In genomic region chr3:24513463-24513862, GRCh38 we compare ENCODE assay signal across 27 cellular contexts.
"Had no signal": no experiment of that assay in that cellular context is flagged by ENCODE, and none has a peak within 500 bp of the region (broad histone marks: within the 10 kb centered on the region; RNA-seq: fewer than 3 reads in every experiment).

No MANE protein-coding gene starts in this region.

- ATAC-seq: activated CD4-positive, alpha-beta T cell treated with anti-CD3 and anti-CD28 coated beads for 36 hours; activated naive CD8-positive, alpha-beta T cell treated with anti-CD3 and anti-CD28 coated beads, Interleukin-2, amount 50 U/mL, for 24 hours; activated T-cell treated with anti-CD3 and anti-CD28 coated beads, Interleukin-2, amount 50 U/mL, for 72 hours; effector memory CD8-positive, alpha-beta T cell; esophagus mucosa; heart left ventricle; right lobe of liver; WTC11 had no signal

- DNase-seq: activated CD4-positive, alpha-beta T cell treated with anti-CD3 and anti-CD28 coated beads for 36 hours; activated CD4-positive, alpha-beta T cell treated with anti-CD3 and anti-CD28 coated beads, Interleukin-2, amount 50 U/mL, for 4 hours; activated effector memory CD4-positive, alpha-beta T cell treated with Interleukin-2 at 50 U/mL for 16 hours; activated naive CD4-positive, alpha-beta T cell treated with anti-CD3 and anti-CD28 coated beads, Interleukin-2, amount 10 ng/mL, durations not matched to agents 7 days and 5 days; activated naive CD8-positive, alpha-beta T cell treated with anti-CD3 and anti-CD28 coated beads, Interleukin-2, amount 50 U/mL, for 24 hours; activated T-cell treated with anti-CD3 and anti-CD28 coated beads, Interleukin-2, amount 50 U/mL, for 72 hours; caudate nucleus; dorsolateral prefrontal cortex; effector memory CD8-positive, alpha-beta T cell; heart left ventricle; left colon; mesendoderm; mucosa of descending colon; nephron progenitor cell; right lobe of liver; small intestine; stimulated activated CD4-positive, alpha-beta T cell treated with anti-CD3 and anti-CD28 coated beads, Interleukin-15, amount 100 ng/mL, for 24 hours; stimulated activated CD4-positive, alpha-beta T cell treated with anti-CD3 and anti-CD28 coated beads, Interleukin-2, amount 100 ng/mL, for 48 hours; stimulated activated CD8-positive, alpha-beta memory T cell treated with anti-CD3 and anti-CD28 coated beads, Interleukin-4, amount 100 ng/mL, for 48 hours; stimulated activated naive B cell treated with anti-CD40 and anti-IgM and Interleukin-4, amounts not matched to agents 10 μg/mL and 1 μg/mL and 100 μg/mL, for 72 hours; T1000; testis; trophoblast cell; uterus had no signal

- H3K9me3 ChIP-seq: heart left ventricle, mucosa of descending colon, right lobe of liver, testis, uterus had no signal

- H3K27ac ChIP-seq: dorsolateral prefrontal cortex, heart left ventricle, parathyroid adenoma, right lobe of liver, testis, uterus had no signal

- H3K4me1 ChIP-seq: heart left ventricle, right lobe of liver, testis had no signal

- H3K4me3 ChIP-seq: dorsolateral prefrontal cortex, heart left ventricle, mucosa of descending colon, right lobe of liver, testis, uterus had no signal

- H3K36me3 ChIP-seq: heart left ventricle, right lobe of liver, uterus had no signal
